ENCODE assay signal across 1 cellular context in genomic region chr11:1908579-1908978, GRCh38.
TF ChIP-seq lines count a peak whose summit lies in the region.

No MANE protein-coding gene starts in this region.

TF ChIP-seq in SK-N-SH treated with all-trans-retinoic acid at 6 μM for 48 hours, 23 proteins besides CTCF, POLR2A, EP300 and RAD21 (continued from another document):
- TF ChIP-seq TSHZ2 (CRISPR knock-in tag; IDR thresholded peaks at IDR 0.05), result no peak
